1 cellular context compared by ENCODE assay signal in genomic region chr3:97764186-97765055, GRCh38.
TF ChIP-seq lines count a peak whose summit lies in the region.

TSS of gene ARL6 (plus strand) at chr3:97764758. CDS start at chr3:97768108, 3,350 bp downstream.

TF ChIP-seq in H1, 55 proteins besides CTCF, POLR2A, EP300 and RAD21:
- no peak for TF ChIP-seq BACH1 (IDR thresholded peaks at IDR 0.05; ENCODE audit: low read length)
- TF ChIP-seq E2F6 (IDR thresholded peaks at IDR 0.05) = no peak
- TF ChIP-seq HDAC6 (IDR thresholded peaks at IDR 0.05; ENCODE audit: low read depth, low read length) = no peak
- no peak for TF ChIP-seq JUN (IDR thresholded peaks at IDR 0.05; ENCODE audit: low read depth, low read length)
- no peak for TF ChIP-seq RFX5 (IDR thresholded peaks at IDR 0.05; ENCODE audit: borderline replicate concordance, low read depth, low read length)
- TF ChIP-seq EGR1 (IDR thresholded peaks at IDR 0.05; ENCODE audit: borderline replicate concordance, low read depth, low read length) = no peak
- TF ChIP-seq BRCA1 (IDR thresholded peaks at IDR 0.05; ENCODE audit: low read depth, low read length) = no peak
- TF ChIP-seq SP1 (IDR thresholded peaks at IDR 0.05; ENCODE audit: low read depth, low read length) = no peak
- TF ChIP-seq MAX (IDR thresholded peaks at IDR 0.05) = peak; percentile 42; the same call in 1 of the 2 replicates
- TF ChIP-seq JUND (IDR thresholded peaks at IDR 0.05; ENCODE audit: low read length) = no peak
- no peak for TF ChIP-seq CHD2 (IDR thresholded peaks at IDR 0.05; ENCODE audit: low read length)
- peak; percentile 81 for TF ChIP-seq RBBP5 (IDR thresholded peaks at IDR 0.05; ENCODE audit: borderline replicate concordance, low read depth, low read length)
- no peak for TF ChIP-seq POU5F1 (IDR thresholded peaks at IDR 0.05; ENCODE audit: low read depth, low read length)
- no peak for TF ChIP-seq FOSL1 (IDR thresholded peaks at IDR 0.05; ENCODE audit: insufficient read depth, low read depth, low read length)
- TF ChIP-seq BCL11A (IDR thresholded peaks at IDR 0.05; ENCODE audit: low read depth in 2 of 2, low read length in 2 of 2) = no peak
- no peak for TF ChIP-seq RNF2 (IDR thresholded peaks at IDR 0.05; ENCODE audit: borderline replicate concordance, low read depth, low read length, missing control alignments, poor library complexity, severe bottlenecking)
- peak; percentile 15; the same call in 1 of the 2 replicates for TF ChIP-seq NRF1 (IDR thresholded peaks at IDR 0.05; ENCODE audit: low read depth, low read length)
- no peak for TF ChIP-seq KDM1A (IDR thresholded peaks at IDR 0.05; ENCODE audit: borderline replicate concordance, low read length)
- TF ChIP-seq TCF12 (IDR thresholded peaks at IDR 0.05; ENCODE audit: low read depth, low read length) = no peak
- no peak for TF ChIP-seq GTF2F1 (IDR thresholded peaks at IDR 0.05; ENCODE audit: borderline replicate concordance, low read depth, low read length)
- TF ChIP-seq CBX5 (IDR thresholded peaks at IDR 0.05; ENCODE audit: low read depth, low read length) = no peak
- 0 out of 2 replicates have a peak, but pooled peaks have one; percentile 12 for TF ChIP-seq POLR2AphosphoS5 (IDR thresholded peaks at IDR 0.05; ENCODE audit: low read depth, low read length)
- TF ChIP-seq PHF8 (conservative IDR thresholded peaks at IDR 0.05; ENCODE audit: low read depth, low read length) = peak; percentile 32; the same call in 1 of the 2 replicates
- TF ChIP-seq TAF7 (optimal IDR thresholded peaks at IDR 0.05; ENCODE audit: borderline replicate concordance, low read depth, low read length) = no peak
- TF ChIP-seq CREB1 (IDR thresholded peaks at IDR 0.05) = peak; percentile 82
- TF ChIP-seq SP2 (IDR thresholded peaks at IDR 0.05; ENCODE audit: low read length) = no peak
- TF ChIP-seq SUZ12 (IDR thresholded peaks at IDR 0.05; ENCODE audit: low read length) = no peak
- 0 out of 2 replicates have a peak, but pooled peaks have one; percentile 39 for TF ChIP-seq SP4 (IDR thresholded peaks at IDR 0.05; ENCODE audit: low read length)
- no peak for TF ChIP-seq ZNF274 (IDR thresholded peaks at IDR 0.05; ENCODE audit: borderline replicate concordance, extremely low read depth, low read length)
- TF ChIP-seq SIX5 (IDR thresholded peaks at IDR 0.05; ENCODE audit: low read depth, low read length) = peak; percentile 40
- TF ChIP-seq SAP30 (IDR thresholded peaks at IDR 0.05; ENCODE audit: insufficient read depth, insufficient replicate concordance, low read length) = peak; percentile 96
- peak; percentile 40; the same call in 1 of the 2 replicates for TF ChIP-seq TBP (IDR thresholded peaks at IDR 0.05; ENCODE audit: low read depth, low read length)
- no peak for TF ChIP-seq YY1 (IDR thresholded peaks at IDR 0.05; ENCODE audit: low read depth, low read length)
- TF ChIP-seq CTBP2 (IDR thresholded peaks at IDR 0.05; ENCODE audit: borderline replicate concordance, insufficient read depth, insufficient read length, low read length) = no peak
- no peak for TF ChIP-seq EZH2 (IDR thresholded peaks at IDR 0.05; ENCODE audit: low read depth, low read length, severe bottlenecking)
- TF ChIP-seq HDAC2 (IDR thresholded peaks at IDR 0.05; ENCODE audit: borderline replicate concordance in 1 of 2, low read depth in 2 of 2, low read length in 2 of 2) = peak; percentile 7 to 88; a peak in 2 of 4 replicates
- TF ChIP-seq ATF2 (IDR thresholded peaks at IDR 0.05; ENCODE audit: low read length) = no peak
- TF ChIP-seq TEAD4 (IDR thresholded peaks at IDR 0.05; ENCODE audit: low read depth, low read length) = no peak
- no peak for TF ChIP-seq RXRA (IDR thresholded peaks at IDR 0.05; ENCODE audit: insufficient read depth, low read depth, low read length)
- no peak for TF ChIP-seq KDM5A (IDR thresholded peaks at IDR 0.05; ENCODE audit: low read length)
- peak; percentile 92 for TF ChIP-seq ASH2L (IDR thresholded peaks at IDR 0.05; ENCODE audit: low read length)
- no peak for TF ChIP-seq CHD7 (IDR thresholded peaks at IDR 0.05; ENCODE audit: insufficient replicate concordance, low read length)
- no peak for TF ChIP-seq SIRT6 (IDR thresholded peaks at IDR 0.05; ENCODE audit: low read length)
- TF ChIP-seq TAF1 (IDR thresholded peaks at IDR 0.05; ENCODE audit: low read depth, low read length) = 0 out of 2 replicates have a peak, but pooled peaks have one; percentile 39
- no peak for TF ChIP-seq USF2 (IDR thresholded peaks at IDR 0.05; ENCODE audit: low read length)
- TF ChIP-seq KDM4A (IDR thresholded peaks at IDR 0.05; ENCODE audit: low read depth, low read length, severe bottlenecking) = peak; percentile 58
- TF ChIP-seq CEBPB (IDR thresholded peaks at IDR 0.05; ENCODE audit: low read depth, low read length) = no peak
- TF ChIP-seq SRF (IDR thresholded peaks at IDR 0.05; ENCODE audit: low read depth, low read length) = no peak
- no peak for TF ChIP-seq CHD1 (IDR thresholded peaks at IDR 0.05; ENCODE audit: low read depth, low read length)
- TF ChIP-seq SIN3A (conservative IDR thresholded peaks at IDR 0.05 in 1 of 2, IDR thresholded peaks at IDR 0.05 in 1 of 2; ENCODE audit: low read depth in 1 of 2, low read length in 2 of 2) = peak; percentile 73 to 96; a peak in 2 of 4 replicates
- TF ChIP-seq GABPA (IDR thresholded peaks at IDR 0.05; ENCODE audit: borderline replicate concordance, insufficient read depth, low read length) = no peak
- no peak for TF ChIP-seq MAFK (IDR thresholded peaks at IDR 0.05; ENCODE audit: low read depth, low read length)
- no peak for TF ChIP-seq NANOG (IDR thresholded peaks at IDR 0.05; ENCODE audit: insufficient read depth, low read depth, low read length, poor library complexity, severe bottlenecking)
- no peak for TF ChIP-seq ATF3 (IDR thresholded peaks at IDR 0.05; ENCODE audit: insufficient read depth, low read depth, low read length)
- TF ChIP-seq CBX8 (IDR thresholded peaks at IDR 0.05; ENCODE audit: borderline replicate concordance, low read depth, low read length) = no peak
TF ChIP-seq in H1: peak in this region for 15.
